In the genomic region with DNA sequence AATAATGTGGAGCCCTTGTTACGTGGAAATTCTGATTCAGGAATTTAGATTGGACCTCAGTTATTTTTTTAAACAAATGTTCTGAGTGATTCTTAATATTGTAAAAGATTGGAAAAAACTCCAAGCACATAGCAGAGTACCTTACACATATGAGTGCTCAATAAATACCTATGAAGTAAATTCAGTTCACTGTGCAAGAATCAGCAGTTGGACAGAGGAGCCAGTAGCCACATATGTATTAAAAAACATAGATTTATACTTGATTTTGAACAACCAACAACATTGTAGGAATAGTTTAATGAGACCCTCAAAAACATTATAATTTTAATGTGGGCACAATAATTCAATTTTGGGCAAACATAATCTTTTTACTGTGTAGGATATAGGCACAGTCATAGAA, we compare ENCODE assay signal across 1 cellular context.
TF ChIP-seq lines count a peak whose summit lies in the region.

No MANE protein-coding gene starts in this region.

TF ChIP-seq in HEK293, 187 proteins besides CTCF, POLR2A, EP300 and RAD21 (continued from another document):
- TF ChIP-seq ZBTB11 (tag by site-specific recombination; conservative IDR thresholded peaks at IDR 0.05; ENCODE audit: low read depth) (no peak), REPIN1 (tag by site-specific recombination; IDR thresholded peaks at IDR 0.05; ENCODE audit: low read depth) (no peak), MYNN (tag by site-specific recombination; IDR thresholded peaks at IDR 0.05; ENCODE audit: borderline replicate concordance) (no peak)
